In the genomic region with DNA sequence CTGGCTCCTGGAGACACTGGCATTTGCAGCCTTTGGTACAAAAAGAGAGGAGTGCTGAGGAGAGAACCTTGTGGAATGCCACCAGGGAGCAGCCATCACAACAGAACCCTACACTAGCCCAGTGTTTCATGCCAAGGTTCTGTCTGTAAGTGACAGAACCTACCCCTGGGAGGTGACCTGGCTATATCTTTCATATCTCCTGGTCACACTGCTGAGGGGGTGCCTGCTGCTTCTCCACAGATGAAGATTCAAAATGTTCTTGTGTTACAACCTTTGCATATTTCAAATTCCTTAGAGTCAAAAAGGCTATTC, we compare ENCODE assay signal across 1 cellular context.
TF ChIP-seq lines count a peak whose summit lies in the region.

No MANE protein-coding gene starts in this region.

TF ChIP-seq in K562, 482 proteins besides CTCF, POLR2A, EP300 and RAD21:
- TF ChIP-seq ETV1 (tag; conservative IDR thresholded peaks at IDR 0.05; ENCODE audit: low read depth) (0 out of 2 replicates have a peak, but pooled peaks have one; percentile 7), EHMT2 (IDR thresholded peaks at IDR 0.05) (no peak), MTA3 (IDR thresholded peaks at IDR 0.05; ENCODE audit: borderline replicate concordance) (no peak), ZFP91 (CRISPR knock-in tag; IDR thresholded peaks at IDR 0.05) (no peak), NR4A1 (CRISPR knock-in tag; IDR thresholded peaks at IDR 0.05) (no peak), NR4A1 (tag; IDR thresholded peaks at IDR 0.05) (peak; percentile 22; the same call in 1 of the 2 replicates), CXXC5 (CRISPR knock-in tag; IDR thresholded peaks at IDR 0.05) (0 out of 2 replicates have a peak, but pooled peaks have one; percentile 6)
TF ChIP-seq in K562: peak in this region for 3.
